ENCODE assay signal across 28 cellular contexts in genomic region chr1:41428736-41429640, GRCh38. TPM values are rescaled to one million over a fixed set of nuclear protein-coding genes. Genes with fewer than 3 reads are reported as not detected.
DNase-seq lines count a peak whose midpoint lies in the region; ATAC-seq and TF ChIP-seq lines count a peak whose summit lies in the region.
"Had no signal": no experiment of that assay in that cellular context is flagged by ENCODE, and none has a peak within 500 bp of the region (broad histone marks: within the 10 kb centered on the region; RNA-seq: fewer than 3 reads in every experiment).

No MANE protein-coding gene starts in this region.

- no peak for ATAC-seq in HG03342 (IDR thresholded peaks at IDR 0.05; ENCODE audit: unreplicated experiment)
- ATAC-seq: activated CD8-positive, alpha-beta memory T cell treated with anti-CD3 and anti-CD28 coated beads, Interleukin-2, amount 10 ng/mL, durations not matched to agents 7 days and 5 days; activated T-cell treated with anti-CD3 and anti-CD28 coated beads, Interleukin-2, amount 50 U/mL, for 4 hours; GM23338; heart left ventricle had no signal

- H3K4me1 Mint-ChIP-seq in brain: peaks cover 63% of the 10 kb centered on the region
- peaks cover 43% of the 10 kb centered on the region for H3K4me1 Mint-ChIP-seq in nephron
- peaks cover 19% of the 10 kb centered on the region for H3K4me1 Mint-ChIP-seq in MCF 10A (ENCODE audit: insufficient read depth, unreplicated experiment)
- H3K4me1 Mint-ChIP-seq: activated CD8-positive, alpha-beta memory T cell treated with anti-CD3 and anti-CD28 coated beads, Interleukin-2, amount 10 ng/mL, durations not matched to agents 7 days and 5 days had no signal

- intact Hi-C loops in MCF 10A (cut with micrococcal nuclease): no loop called here

- no peak for TF ChIP-seq CTCF in brain (conservative IDR thresholded peaks at IDR 0.05)
- TF ChIP-seq CTCF in nephron (IDR thresholded peaks at IDR 0.05; ENCODE audit: unreplicated experiment in 3 of 3): no peak
- no peak for TF ChIP-seq CTCF in MCF 10A (IDR thresholded peaks at IDR 0.05; ENCODE audit: unreplicated experiment)

- H3K4me3 Mint-ChIP-seq in brain (no peak overlapping the region), nephron (no peak overlapping the region), MCF 10A (ENCODE audit: unreplicated experiment) (no peak overlapping the region)
- H3K4me3 Mint-ChIP-seq: activated CD8-positive, alpha-beta memory T cell treated with anti-CD3 and anti-CD28 coated beads, Interleukin-2, amount 10 ng/mL, durations not matched to agents 7 days and 5 days; activated naive CD8-positive, alpha-beta T cell treated with anti-CD3 and anti-CD28 coated beads, Interleukin-2, amount 10 ng/mL, durations not matched to agents 7 days and 5 days; activated T-cell treated with anti-CD3 and anti-CD28 coated beads, Interleukin-2, amount 50 U/mL, for 4 hours; CD4-positive, alpha-beta T cell; GM23338; HFFc6; naive thymus-derived CD4-positive, alpha-beta T cell had no signal

- POLR2A ChIA-PET in MCF 10A (lab: Yijun Ruan, JAX): no interaction called here

- BruUV-seq in MCF 10A (replicated peaks; lab: Mats Ljungman, UMichigan): no TSS peak

- H3K27ac Mint-ChIP-seq in brain: peak overlapping the region in 4 of 5 experiments; percentile 11 to 81 (median 66)
- H3K27ac Mint-ChIP-seq in nephron: peak overlapping the region in 2 of 3 experiments; percentile 6 to 33
- H3K27ac Mint-ChIP-seq in MCF 10A (ENCODE audit: low read depth, unreplicated experiment): no peak overlapping the region
- H3K27ac Mint-ChIP-seq: activated CD8-positive, alpha-beta memory T cell treated with anti-CD3 and anti-CD28 coated beads, Interleukin-2, amount 10 ng/mL, durations not matched to agents 7 days and 5 days; activated naive CD8-positive, alpha-beta T cell treated with anti-CD3 and anti-CD28 coated beads, Interleukin-2, amount 10 ng/mL, durations not matched to agents 7 days and 5 days; CD4-positive, alpha-beta T cell; GM23338; HFFc6 had no signal

- H3K36me3 Mint-ChIP-seq in brain: no peaks in the 10 kb centered on the region
- H3K36me3 Mint-ChIP-seq in nephron (ENCODE audit: low read depth): no peaks in the 10 kb centered on the region
- no peaks in the 10 kb centered on the region for H3K36me3 Mint-ChIP-seq in MCF 10A (ENCODE audit: insufficient read depth, unreplicated experiment)
- H3K36me3 Mint-ChIP-seq: activated CD8-positive, alpha-beta memory T cell treated with anti-CD3 and anti-CD28 coated beads, Interleukin-2, amount 10 ng/mL, durations not matched to agents 7 days and 5 days; activated naive CD8-positive, alpha-beta T cell treated with anti-CD3 and anti-CD28 coated beads, Interleukin-2, amount 10 ng/mL, durations not matched to agents 7 days and 5 days; naive thymus-derived CD4-positive, alpha-beta T cell had no signal

- H3K9me3 Mint-ChIP-seq in brain (peaks cover 0 to 5% (median 0%) of the 10 kb centered on the region in 5 experiments), nephron (no peaks in the 10 kb centered on the region), MCF 10A (ENCODE audit: unreplicated experiment) (no peaks in the 10 kb centered on the region)
- H3K9me3 Mint-ChIP-seq: activated naive CD8-positive, alpha-beta T cell treated with anti-CD3 and anti-CD28 coated beads, Interleukin-2, amount 10 ng/mL, durations not matched to agents 7 days and 5 days; activated T-cell treated with anti-CD3 and anti-CD28 coated beads, Interleukin-2, amount 50 U/mL, for 4 hours; CD4-positive, alpha-beta T cell; GM23338; HFFc6; naive thymus-derived CD4-positive, alpha-beta T cell had no signal

- CTCF ChIA-PET in MCF 10A (lab: Yijun Ruan, JAX): interaction anchor here (1.0 kb wide), 1 partner anchor 111 kb away, joined by 4 read pairs; no protein-coding TSS in a partner anchor

- DNase-seq in NCI-H2029 (lab: John Stamatoyannopoulos, UW): peak; percentile 56
- no peak for DNase-seq in NCI-H2029 treated with DMSO at 0.1 percent for 48 hours (lab: John Stamatoyannopoulos, UW)
- DNase-seq in MV-4-11 (lab: John Stamatoyannopoulos, UW): peak; percentile 16
- no peak for DNase-seq in SK-N-DZ (ENCODE audit: low spot score)
- DNase-seq in MCF 10A (ENCODE audit: unreplicated experiment): no peak
- DNase-seq: activated CD8-positive, alpha-beta memory T cell treated with anti-CD3 and anti-CD28 coated beads, Interleukin-2, amount 10 ng/mL, durations not matched to agents 7 days and 5 days; activated gamma-delta T cell treated with Interleukin-2 at 50 U/mL for 16 hours; activated naive CD8-positive, alpha-beta T cell treated with anti-CD3 and anti-CD28 coated beads, Interleukin-2, amount 10 ng/mL, durations not matched to agents 7 days and 5 days; activated T-cell treated with anti-CD3 and anti-CD28 coated beads, Interleukin-2, amount 50 U/mL, for 4 hours; CD4-positive, alpha-beta T cell; foreskin fibroblast; HFFc6; naive thymus-derived CD4-positive, alpha-beta T cell; NCI-H524; stimulated activated CD4-positive, alpha-beta T cell treated with anti-CD3 and anti-CD28 coated beads, Interleukin-4, amount 100 ng/mL, for 1 hour; stomach had no signal

- peaks cover 9% of the 10 kb centered on the region for H3K27me3 Mint-ChIP-seq in brain
- H3K27me3 Mint-ChIP-seq in nephron (ENCODE audit: low read depth): no peaks in the 10 kb centered on the region
- no peaks in the 10 kb centered on the region for H3K27me3 Mint-ChIP-seq in MCF 10A (ENCODE audit: insufficient read depth, unreplicated experiment)
- H3K27me3 Mint-ChIP-seq: activated naive CD8-positive, alpha-beta T cell treated with anti-CD3 and anti-CD28 coated beads, Interleukin-2, amount 10 ng/mL, durations not matched to agents 7 days and 5 days had no signal

RNA-seq across cellular contexts. Expression of gene EDN2, which starts 55.5 kb away (rescaled TPM):
- not detected for polyA plus RNA-seq in brain (ENCODE audit: insufficient read depth, low read depth, low replicate concordance)
- not detected in 2 replicates for polyA plus RNA-seq in SK-N-DZ (2014; cell fraction: cytosol; rRNA removed)
- polyA plus RNA-seq in SK-N-DZ (2014; cell fraction: nucleus; rRNA removed): not detected in 2 replicates
- 0.58 and 0.66 TPM in 2 replicates for total RNA-seq in MCF 10A (2022)
- total RNA-seq: activated CD8-positive, alpha-beta memory T cell treated with anti-CD3 and anti-CD28 coated beads, Interleukin-2, amount 10 ng/mL, durations not matched to agents 7 days and 5 days; activated naive CD8-positive, alpha-beta T cell treated with anti-CD3 and anti-CD28 coated beads, Interleukin-2, amount 10 ng/mL, durations not matched to agents 7 days and 5 days; activated T-cell treated with anti-CD3 and anti-CD28 coated beads, Interleukin-2, amount 50 U/mL, for 4 hours; ascending aorta; CD4-positive, alpha-beta T cell; GM23338; HFFc6; kidney epithelial cell; liver; naive thymus-derived CD4-positive, alpha-beta T cell; omental fat pad; pulmonary artery endothelial cell; RPMI7951; T-helper 1 cell treated with Interleukin-12 subunit alpha and Interleukin-12 subunit beta and Interleukin-4 antibody, amounts not matched to agents 30 ng/mL and 1 ng/mL, for 36 hours had no signal
- polyA plus RNA-seq: GM23338; naive thymus-derived CD4-positive, alpha-beta T cell had no signal

Comparison
In these comparisons a context has a peak if more than half of its experiments do, and no peak if none do; other contexts are left out.
1. DNase-seq: peak in NCI-H2029 (single experiment) and MV-4-11 (single experiment); none in NCI-H2029 treated with DMSO at 0.1 percent for 48 hours (single experiment), SK-N-DZ (single experiment) and MCF 10A (single experiment).